Comparison of ENCODE assay signal across 1 cellular context in the genomic region with DNA sequence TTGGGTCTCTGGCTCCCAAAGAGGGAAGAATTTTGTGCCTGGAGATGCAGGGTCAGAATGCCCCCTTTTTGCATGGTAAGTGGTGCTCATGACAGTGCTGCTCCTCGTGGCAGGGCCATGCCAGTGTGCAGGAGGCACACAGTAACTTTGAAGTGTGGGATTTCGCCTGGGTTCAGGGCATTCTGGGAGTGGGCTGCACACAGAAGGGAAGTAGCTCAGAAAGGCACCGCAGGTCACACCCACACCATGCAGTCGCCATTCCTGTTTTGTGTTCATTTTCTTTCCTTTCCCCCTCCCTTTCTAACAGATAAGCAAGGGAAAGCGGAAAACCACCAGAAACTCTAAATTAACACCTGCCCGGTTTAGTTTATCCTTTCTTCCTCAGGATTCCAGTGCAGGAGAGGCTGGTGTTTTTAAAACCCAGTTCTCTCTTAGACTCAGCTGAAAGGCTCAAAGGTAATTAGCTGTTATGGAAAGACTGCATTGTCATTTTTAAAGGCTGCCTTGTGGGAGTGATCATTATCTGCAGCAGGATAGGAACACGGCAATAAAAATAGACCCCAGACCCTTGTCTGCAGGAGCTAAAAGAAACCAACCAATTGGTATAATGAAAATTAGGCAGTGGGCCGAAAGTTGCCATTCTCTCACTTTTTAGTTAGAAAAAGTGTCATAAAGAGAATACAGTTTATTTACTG.
TF ChIP-seq lines count a peak whose summit lies in the region.

No MANE protein-coding gene starts in this region.

TF ChIP-seq in GM23338, 12 proteins besides CTCF, POLR2A, EP300 and RAD21:
- TF ChIP-seq, protein P1, sequence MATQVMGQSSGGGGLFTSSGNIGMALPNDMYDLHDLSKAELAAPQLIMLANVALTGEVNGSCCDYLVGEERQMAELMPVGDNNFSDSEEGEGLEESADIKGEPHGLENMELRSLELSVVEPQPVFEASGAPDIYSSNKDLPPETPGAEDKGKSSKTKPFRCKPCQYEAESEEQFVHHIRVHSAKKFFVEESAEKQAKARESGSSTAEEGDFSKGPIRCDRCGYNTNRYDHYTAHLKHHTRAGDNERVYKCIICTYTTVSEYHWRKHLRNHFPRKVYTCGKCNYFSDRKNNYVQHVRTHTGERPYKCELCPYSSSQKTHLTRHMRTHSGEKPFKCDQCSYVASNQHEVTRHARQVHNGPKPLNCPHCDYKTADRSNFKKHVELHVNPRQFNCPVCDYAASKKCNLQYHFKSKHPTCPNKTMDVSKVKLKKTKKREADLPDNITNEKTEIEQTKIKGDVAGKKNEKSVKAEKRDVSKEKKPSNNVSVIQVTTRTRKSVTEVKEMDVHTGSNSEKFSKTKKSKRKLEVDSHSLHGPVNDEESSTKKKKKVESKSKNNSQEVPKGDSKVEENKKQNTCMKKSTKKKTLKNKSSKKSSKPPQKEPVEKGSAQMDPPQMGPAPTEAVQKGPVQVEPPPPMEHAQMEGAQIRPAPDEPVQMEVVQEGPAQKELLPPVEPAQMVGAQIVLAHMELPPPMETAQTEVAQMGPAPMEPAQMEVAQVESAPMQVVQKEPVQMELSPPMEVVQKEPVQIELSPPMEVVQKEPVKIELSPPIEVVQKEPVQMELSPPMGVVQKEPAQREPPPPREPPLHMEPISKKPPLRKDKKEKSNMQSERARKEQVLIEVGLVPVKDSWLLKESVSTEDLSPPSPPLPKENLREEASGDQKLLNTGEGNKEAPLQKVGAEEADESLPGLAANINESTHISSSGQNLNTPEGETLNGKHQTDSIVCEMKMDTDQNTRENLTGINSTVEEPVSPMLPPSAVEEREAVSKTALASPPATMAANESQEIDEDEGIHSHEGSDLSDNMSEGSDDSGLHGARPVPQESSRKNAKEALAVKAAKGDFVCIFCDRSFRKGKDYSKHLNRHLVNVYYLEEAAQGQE (IDR thresholded peaks at IDR 0.05; ENCODE audit: unreplicated experiment): no peak
- TF ChIP-seq ZNF114 (CRISPR knock-in tag; IDR thresholded peaks at IDR 0.05) (no peak), EZH2phosphoT487 (IDR thresholded peaks at IDR 0.05; ENCODE audit: unreplicated experiment) (no peak), NANOG (IDR thresholded peaks at IDR 0.05; ENCODE audit: borderline replicate concordance) (no peak), POLR2AphosphoS5 (IDR thresholded peaks at IDR 0.05; ENCODE audit: low read depth) (no peak), JUNB (IDR thresholded peaks at IDR 0.05; ENCODE audit: unreplicated experiment) (no peak), CREB1 (CRISPR knock-in tag; IDR thresholded peaks at IDR 0.05; ENCODE audit: low read depth) (no peak), EZH2 (IDR thresholded peaks at IDR 0.05; ENCODE audit: low read depth, unreplicated experiment) (no peak)
- TF ChIP-seq, protein P2, sequence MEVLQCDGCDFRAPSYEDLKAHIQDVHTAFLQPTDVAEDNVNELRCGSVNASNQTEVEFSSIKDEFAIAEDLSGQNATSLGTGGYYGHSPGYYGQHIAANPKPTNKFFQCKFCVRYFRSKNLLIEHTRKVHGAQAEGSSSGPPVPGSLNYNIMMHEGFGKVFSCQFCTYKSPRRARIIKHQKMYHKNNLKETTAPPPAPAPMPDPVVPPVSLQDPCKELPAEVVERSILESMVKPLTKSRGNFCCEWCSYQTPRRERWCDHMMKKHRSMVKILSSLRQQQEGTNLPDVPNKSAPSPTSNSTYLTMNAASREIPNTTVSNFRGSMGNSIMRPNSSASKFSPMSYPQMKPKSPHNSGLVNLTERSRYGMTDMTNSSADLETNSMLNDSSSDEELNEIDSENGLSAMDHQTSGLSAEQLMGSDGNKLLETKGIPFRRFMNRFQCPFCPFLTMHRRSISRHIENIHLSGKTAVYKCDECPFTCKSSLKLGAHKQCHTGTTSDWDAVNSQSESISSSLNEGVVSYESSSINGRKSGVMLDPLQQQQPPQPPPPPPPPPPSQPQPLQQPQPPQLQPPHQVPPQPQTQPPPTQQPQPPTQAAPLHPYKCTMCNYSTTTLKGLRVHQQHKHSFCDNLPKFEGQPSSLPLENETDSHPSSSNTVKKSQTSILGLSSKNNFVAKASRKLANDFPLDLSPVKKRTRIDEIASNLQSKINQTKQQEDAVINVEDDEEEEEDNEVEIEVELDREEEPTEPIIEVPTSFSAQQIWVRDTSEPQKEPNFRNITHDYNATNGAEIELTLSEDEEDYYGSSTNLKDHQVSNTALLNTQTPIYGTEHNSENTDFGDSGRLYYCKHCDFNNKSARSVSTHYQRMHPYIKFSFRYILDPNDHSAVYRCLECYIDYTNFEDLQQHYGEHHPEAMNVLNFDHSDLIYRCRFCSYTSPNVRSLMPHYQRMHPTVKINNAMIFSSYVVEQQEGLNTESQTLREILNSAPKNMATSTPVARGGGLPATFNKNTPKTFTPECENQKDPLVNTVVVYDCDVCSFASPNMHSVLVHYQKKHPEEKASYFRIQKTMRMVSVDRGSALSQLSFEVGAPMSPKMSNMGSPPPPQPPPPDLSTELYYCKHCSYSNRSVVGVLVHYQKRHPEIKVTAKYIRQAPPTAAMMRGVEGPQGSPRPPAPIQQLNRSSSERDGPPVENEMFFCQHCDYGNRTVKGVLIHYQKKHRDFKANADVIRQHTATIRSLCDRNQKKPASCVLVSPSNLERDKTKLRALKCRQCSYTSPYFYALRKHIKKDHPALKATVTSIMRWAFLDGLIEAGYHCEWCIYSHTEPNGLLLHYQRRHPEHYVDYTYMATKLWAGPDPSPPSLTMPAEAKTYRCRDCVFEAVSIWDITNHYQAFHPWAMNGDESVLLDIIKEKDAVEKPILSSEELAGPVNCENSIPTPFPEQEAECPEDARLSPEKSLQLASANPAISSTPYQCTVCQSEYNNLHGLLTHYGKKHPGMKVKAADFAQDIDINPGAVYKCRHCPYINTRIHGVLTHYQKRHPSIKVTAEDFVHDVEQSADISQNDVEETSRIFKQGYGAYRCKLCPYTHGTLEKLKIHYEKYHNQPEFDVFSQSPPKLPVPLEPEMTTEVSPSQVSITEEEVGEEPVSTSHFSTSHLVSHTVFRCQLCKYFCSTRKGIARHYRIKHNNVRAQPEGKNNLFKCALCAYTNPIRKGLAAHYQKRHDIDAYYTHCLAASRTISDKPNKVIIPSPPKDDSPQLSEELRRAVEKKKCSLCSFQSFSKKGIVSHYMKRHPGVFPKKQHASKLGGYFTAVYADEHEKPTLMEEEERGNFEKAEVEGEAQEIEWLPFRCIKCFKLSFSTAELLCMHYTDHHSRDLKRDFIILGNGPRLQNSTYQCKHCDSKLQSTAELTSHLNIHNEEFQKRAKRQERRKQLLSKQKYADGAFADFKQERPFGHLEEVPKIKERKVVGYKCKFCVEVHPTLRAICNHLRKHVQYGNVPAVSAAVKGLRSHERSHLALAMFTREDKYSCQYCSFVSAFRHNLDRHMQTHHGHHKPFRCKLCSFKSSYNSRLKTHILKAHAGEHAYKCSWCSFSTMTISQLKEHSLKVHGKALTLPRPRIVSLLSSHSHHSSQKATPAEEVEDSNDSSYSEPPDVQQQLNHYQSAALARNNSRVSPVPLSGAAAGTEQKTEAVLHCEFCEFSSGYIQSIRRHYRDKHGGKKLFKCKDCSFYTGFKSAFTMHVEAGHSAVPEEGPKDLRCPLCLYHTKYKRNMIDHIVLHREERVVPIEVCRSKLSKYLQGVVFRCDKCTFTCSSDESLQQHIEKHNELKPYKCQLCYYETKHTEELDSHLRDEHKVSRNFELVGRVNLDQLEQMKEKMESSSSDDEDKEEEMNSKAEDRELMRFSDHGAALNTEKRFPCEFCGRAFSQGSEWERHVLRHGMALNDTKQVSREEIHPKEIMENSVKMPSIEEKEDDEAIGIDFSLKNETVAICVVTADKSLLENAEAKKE (CRISPR knock-in tag; IDR thresholded peaks at IDR 0.05): no peak
- TF ChIP-seq, protein P3, sequence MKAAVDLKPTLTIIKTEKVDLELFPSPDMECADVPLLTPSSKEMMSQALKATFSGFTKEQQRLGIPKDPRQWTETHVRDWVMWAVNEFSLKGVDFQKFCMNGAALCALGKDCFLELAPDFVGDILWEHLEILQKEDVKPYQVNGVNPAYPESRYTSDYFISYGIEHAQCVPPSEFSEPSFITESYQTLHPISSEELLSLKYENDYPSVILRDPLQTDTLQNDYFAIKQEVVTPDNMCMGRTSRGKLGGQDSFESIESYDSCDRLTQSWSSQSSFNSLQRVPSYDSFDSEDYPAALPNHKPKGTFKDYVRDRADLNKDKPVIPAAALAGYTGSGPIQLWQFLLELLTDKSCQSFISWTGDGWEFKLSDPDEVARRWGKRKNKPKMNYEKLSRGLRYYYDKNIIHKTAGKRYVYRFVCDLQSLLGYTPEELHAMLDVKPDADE (IDR thresholded peaks at IDR 0.05): no peak
